Comparison of ENCODE assay signal across 16 cellular contexts in the genomic region with DNA sequence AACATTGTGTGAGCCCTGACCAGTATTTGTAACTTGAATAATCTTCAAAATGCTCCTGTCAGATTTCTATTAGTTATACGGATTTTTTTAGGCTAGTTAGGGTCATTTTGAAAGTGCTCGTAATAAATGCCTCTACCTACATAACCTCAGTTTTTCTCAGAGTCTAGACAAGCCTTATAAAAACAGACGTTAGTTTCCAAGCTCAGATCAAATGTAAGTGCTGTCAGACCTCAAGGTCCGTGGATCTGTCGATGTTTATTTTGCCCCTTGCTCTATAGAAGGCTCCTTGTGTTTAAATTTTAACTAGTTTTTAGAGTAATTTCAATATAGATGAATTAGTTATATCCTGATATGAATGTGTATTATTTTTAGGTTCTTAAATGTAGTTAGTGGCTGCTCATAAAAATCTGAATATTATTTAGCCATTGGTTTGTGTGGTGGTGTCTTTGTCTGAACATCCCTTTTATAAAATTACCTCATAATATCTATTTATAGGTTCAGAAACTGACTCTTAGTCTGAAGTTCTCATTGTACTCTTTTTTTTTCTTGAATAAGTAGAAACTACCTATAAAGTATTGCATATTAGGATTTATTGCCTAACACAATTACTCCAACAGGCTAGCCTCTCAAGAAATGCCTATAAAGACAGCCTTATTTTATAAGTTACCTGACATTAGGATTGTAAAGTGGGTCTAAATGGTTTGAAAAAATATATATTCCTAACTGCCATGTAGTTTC.
A peak's percentile ranks its signal among the peaks of the same experiment; 100 is the strongest.
DNase-seq lines count a peak whose midpoint lies in the region; ATAC-seq and TF ChIP-seq lines count a peak whose summit lies in the region.
"Had no signal": no experiment of that assay in that cellular context is flagged by ENCODE, and none has a peak within 500 bp of the region (broad histone marks: within the 10 kb centered on the region; RNA-seq: fewer than 3 reads in every experiment).

No MANE protein-coding gene starts in this region.

- no peak for DNase-seq in BE2C
- peak; percentile 53 for DNase-seq in GM20000 (ENCODE audit: low spot score)
- DNase-seq in SJCRH30: peak in 1 of 2 experiments; percentile 26
- no peak for DNase-seq in left colon
- DNase-seq in NCI-H1417 treated with DMSO at 0.1 percent for 48 hours (lab: John Stamatoyannopoulos, UW): no peak
- DNase-seq in posterior cingulate gyrus: no peak
- DNase-seq in effector memory CD8-positive, alpha-beta T cell: no peak
- DNase-seq: activated CD4-positive, alpha-beta T cell treated with anti-CD3 and anti-CD28 coated beads, Interleukin-2, amount 10 ng/mL, durations not matched to agents 24 days and 14 days; cerebellar nuclear complex; mammary epithelial cell; NCI-H1105 treated with DMSO at 0.1 percent for 48 hours; NCI-H774; substantia nigra had no signal

- peak overlapping the region; percentile 5; the same call in 1 of the 2 replicates for H3K27ac ChIP-seq in SJCRH30
- no peak overlapping the region for H3K27ac ChIP-seq in gastroesophageal sphincter
- H3K27ac ChIP-seq: esophagus muscularis mucosa had no signal

- WGBS in gastroesophageal sphincter (ENCODE audit: low coverage in 1 of 2), 2 donors: 49 to 63% methylated on average over 5 of the region's 5 CpGs

- no peak for TF ChIP-seq POLR2A in gastroesophageal sphincter (IDR thresholded peaks at IDR 0.05)

- ATAC-seq in left colon (peak; percentile 58), gastroesophageal sphincter (no peak)
- ATAC-seq in effector memory CD8-positive, alpha-beta T cell (replicated peaks): no peak

- TF ChIP-seq EP300 in gastroesophageal sphincter (IDR thresholded peaks at IDR 0.05): no peak

- no peak for TF ChIP-seq CTCF in BE2C (IDR thresholded peaks at IDR 0.05; ENCODE audit: low read depth, low read length)
- no peak for TF ChIP-seq CTCF in GM20000 (IDR thresholded peaks at IDR 0.05; ENCODE audit: extremely low read depth, missing control alignments)
- TF ChIP-seq CTCF in gastroesophageal sphincter (IDR thresholded peaks at IDR 0.05): no peak

- intact Hi-C loops in left colon (cut with DNase I, micrococcal nuclease) (no loop called here), posterior cingulate gyrus (cut with DNase I) (no loop called here)

- H3K27ac Mint-ChIP-seq in effector memory CD8-positive, alpha-beta T cell: no peak overlapping the region
- H3K27ac Mint-ChIP-seq: activated CD4-positive, alpha-beta T cell treated with anti-CD3 and anti-CD28 coated beads, Interleukin-2, amount 10 ng/mL, durations not matched to agents 24 days and 14 days; B cell had no signal

- H3K27me3 Mint-ChIP-seq in effector memory CD8-positive, alpha-beta T cell: no peaks in the 10 kb centered on the region
- H3K27me3 Mint-ChIP-seq: activated CD4-positive, alpha-beta T cell treated with anti-CD3 and anti-CD28 coated beads, Interleukin-2, amount 10 ng/mL, durations not matched to agents 24 days and 14 days; B cell had no signal

- H3K36me3 Mint-ChIP-seq in effector memory CD8-positive, alpha-beta T cell (ENCODE audit: insufficient read depth): peaks cover under 1% of the 10 kb centered on the region

- H3K36me3 ChIP-seq in BE2C (no peaks in the 10 kb centered on the region; the same call in 1 of the 2 replicates), SJCRH30 (peaks cover 9% of the 10 kb centered on the region), gastroesophageal sphincter (peaks cover 0 to 5% of the 10 kb centered on the region in 2 donors)

- H3K9me3 ChIP-seq in BE2C (no peaks in the 10 kb centered on the region), SJCRH30 (replicated peaks) (no peaks in the 10 kb centered on the region), gastroesophageal sphincter (no peaks in the 10 kb centered on the region)
- H3K9me3 ChIP-seq: esophagus muscularis mucosa had no signal

- H3K4me1 ChIP-seq in BE2C (peaks cover 17% of the 10 kb centered on the region), SJCRH30 (peaks cover 8% of the 10 kb centered on the region; the same call in 1 of the 2 replicates), gastroesophageal sphincter (peaks cover 0 to 8% (median 0%) of the 10 kb centered on the region in 3 donors)

- no peak overlapping the region for H3K4me3 Mint-ChIP-seq in effector memory CD8-positive, alpha-beta T cell
- H3K4me3 Mint-ChIP-seq: activated CD4-positive, alpha-beta T cell treated with anti-CD3 and anti-CD28 coated beads, Interleukin-2, amount 10 ng/mL, durations not matched to agents 24 days and 14 days; B cell had no signal

- H3K27me3 ChIP-seq in BE2C (no peaks in the 10 kb centered on the region), SJCRH30 (no peaks in the 10 kb centered on the region), gastroesophageal sphincter (no peaks in the 10 kb centered on the region)
- H3K27me3 ChIP-seq: esophagus muscularis mucosa had no signal

- 0 out of 2 replicates have a peak overlapping the region, but pooled peaks have one; percentile 3 for H3K4me3 ChIP-seq in BE2C (ENCODE audit: low read depth, low read length)
- H3K4me3 ChIP-seq in SJCRH30: peak overlapping the region; percentile 42
- no peak overlapping the region for H3K4me3 ChIP-seq in gastroesophageal sphincter
- H3K4me3 ChIP-seq: esophagus muscularis mucosa had no signal

- H3K4me1 Mint-ChIP-seq in effector memory CD8-positive, alpha-beta T cell (ENCODE audit: low read depth in 2 of 2): no peaks in the 10 kb centered on the region

- H3K9me3 Mint-ChIP-seq in effector memory CD8-positive, alpha-beta T cell: no peaks in the 10 kb centered on the region
- H3K9me3 Mint-ChIP-seq: activated CD4-positive, alpha-beta T cell treated with anti-CD3 and anti-CD28 coated beads, Interleukin-2, amount 10 ng/mL, durations not matched to agents 24 days and 14 days had no signal

Comparison
In these comparisons a context has a peak if more than half of its experiments do, and no peak if none do; other contexts are left out.
1. H3K4me3 ChIP-seq: peak in BE2C (single experiment) and SJCRH30 (single experiment); none in gastroesophageal sphincter (0 of 2).